Comparison of ENCODE assay signal across 14 cellular contexts in genomic region chr1:40886318-40887011, GRCh38.
"Had no signal": no experiment of that assay in that cellular context is flagged by ENCODE, and none has a peak within 500 bp of the region (broad histone marks: within the 10 kb centered on the region; RNA-seq: fewer than 3 reads in every experiment).

No MANE protein-coding gene starts in this region.

- H3K36me3 ChIP-seq: heart left ventricle, left lung, stomach, thoracic aorta had no signal

- ATAC-seq: activated T-helper 17 cell treated with anti-CD3 and anti-CD28 coated beads, Interleukin-2, amount 50 U/mL, for 72 hours; body of pancreas; left lung; WTC11 had no signal

- FAIRE-seq: islet of Langerhans had no signal

- H3K9me3 ChIP-seq: body of pancreas, heart left ventricle, left lung, stomach, thoracic aorta had no signal

- H3K27ac ChIP-seq: body of pancreas, heart left ventricle, left lung, stomach, thoracic aorta had no signal

- DNase-seq: activated CD4-positive, alpha-beta T cell treated with anti-CD3 and anti-CD28 coated beads, Interleukin-2, amount 10 ng/mL, durations not matched to agents 24 days and 14 days; activated naive CD4-positive, alpha-beta T cell treated with anti-CD3 and anti-CD28 coated beads for 36 hours; body of pancreas; foreskin melanocyte; heart left ventricle; left lung; mesenchymal stem cell; stimulated activated CD4-positive, alpha-beta T cell treated with anti-CD3 and anti-CD28 coated beads, Interleukin-15, amount 100 ng/mL, for 24 hours; stimulated activated CD4-positive, alpha-beta T cell treated with anti-CD3 and anti-CD28 coated beads, Interleukin-4, amount 100 ng/mL, for 24 hours; stomach had no signal

- H3K4me3 ChIP-seq: body of pancreas, heart left ventricle, left lung, stomach, thoracic aorta had no signal
